ENCODE assay signal across 29 cellular contexts in the genomic region with DNA sequence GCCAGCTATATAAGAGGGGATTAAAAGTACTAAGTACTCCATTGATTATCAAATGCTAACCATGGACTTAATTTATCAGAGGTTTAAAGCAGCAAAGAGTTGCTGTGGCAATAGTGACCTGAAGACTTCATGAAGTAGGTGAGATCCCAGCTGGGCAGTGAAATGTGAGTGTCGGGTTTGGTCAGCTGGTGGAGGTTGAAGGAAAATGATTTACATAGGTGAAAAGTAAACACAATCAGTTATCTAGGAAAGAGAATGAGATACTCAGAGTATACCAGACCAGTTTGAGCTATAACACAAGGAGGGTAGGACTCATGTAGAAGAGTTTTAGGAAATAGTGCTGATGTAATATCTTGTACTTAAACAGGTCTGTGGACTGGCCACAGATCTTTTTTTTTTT. TPM values are rescaled to one million over a fixed set of nuclear protein-coding genes. Genes with fewer than 3 reads are reported as not detected.
DNase-seq lines count a peak whose midpoint lies in the region; ATAC-seq, FAIRE-seq and TF ChIP-seq lines count a peak whose summit lies in the region.
"Had no signal": no experiment of that assay in that cellular context is flagged by ENCODE, and none has a peak within 500 bp of the region (broad histone marks: within the 10 kb centered on the region; RNA-seq: fewer than 3 reads in every experiment).

No MANE protein-coding gene starts in this region.

- DNase-seq in HepG2 (ENCODE audit: low spot score) = peak; percentile 20
- no peak for DNase-seq in right lobe of liver
- DNase-seq in NCI-H146 (lab: John Stamatoyannopoulos, UW) = peak; percentile 4
- DNase-seq in WTC11 (ENCODE audit: low spot score) = no peak
- no peak for DNase-seq in progenitor cell of endocrine pancreas (ENCODE audit: low spot score, unreplicated experiment)
- DNase-seq in stimulated activated effector memory CD8-positive, alpha-beta T cell treated with anti-CD3 and anti-CD28 coated beads, Interleukin-12 subunit alpha, Interleukin-12 subunit beta, amount 100 ng/mL, for 72 hours (ENCODE audit: low spot score in 2 of 2) = no peak
- DNase-seq: CD4-positive, CD25-positive, alpha-beta regulatory T cell; DMS79 treated with DMSO at 0.1 percent for 48 hours; H9; NCI-H1048; NCI-H187; NCI-H2081 treated with DMSO at 0.1 percent for 48 hours; NCI-H2171; NCI-H226; NCI-H524; NCI-H82; SIG-M5; SW 1271 had no signal

- no peak overlapping the region for H2AFZ ChIP-seq in HepG2 (ENCODE audit: low read length)
- H2AFZ ChIP-seq: GM23338 had no signal

- ATAC-seq in HepG2 (peak; percentile 35; the same call in 1 of the 3 replicates), right lobe of liver (no peak), WTC11 (no peak), GM19324 (IDR thresholded peaks at IDR 0.05; ENCODE audit: low FRiP score, unreplicated experiment) (no peak), GM19467 (IDR thresholded peaks at IDR 0.05; ENCODE audit: unreplicated experiment) (no peak)
- ATAC-seq in stimulated activated effector memory CD8-positive, alpha-beta T cell treated with anti-CD3 and anti-CD28 coated beads, Interleukin-12 subunit alpha, Interleukin-12 subunit beta, amount 100 ng/mL, for 72 hours = no peak
- ATAC-seq: GM23338, Panc1 had no signal

- POLR2A ChIA-PET in HepG2 (lab: Yijun Ruan, JAX) = interaction anchor here (0.5 to 0.6 kb wide), 2 partner anchors 436 to 1425 kb away, joined by 3 to 5 read pairs; a partner anchor contains a TSS
- POLR2A ChIA-PET in WTC11 (lab: Charles Lee) = no interaction called here

- H3K4me1 Mint-ChIP-seq in WTC11 (peaks cover 10% of the 10 kb centered on the region), progenitor cell of endocrine pancreas (ENCODE audit: low read depth) (peaks cover 20% of the 10 kb centered on the region)
- H3K4me1 Mint-ChIP-seq in stimulated activated effector memory CD8-positive, alpha-beta T cell treated with anti-CD3 and anti-CD28 coated beads, Interleukin-12 subunit alpha, Interleukin-12 subunit beta, amount 100 ng/mL, for 72 hours = peaks cover 5% of the 10 kb centered on the region

- H3K27ac Mint-ChIP-seq in WTC11 (peak overlapping the region; percentile 4), progenitor cell of endocrine pancreas (peak overlapping the region; percentile 14)
- no peak overlapping the region for H3K27ac Mint-ChIP-seq in stimulated activated effector memory CD8-positive, alpha-beta T cell treated with anti-CD3 and anti-CD28 coated beads, Interleukin-12 subunit alpha, Interleukin-12 subunit beta, amount 100 ng/mL, for 72 hours
- H3K27ac Mint-ChIP-seq: CD4-positive, CD25-positive, alpha-beta regulatory T cell; GM23338; T-helper 1 cell treated with Interleukin-12 subunit alpha and Interleukin-12 subunit beta and Interleukin-4 antibody, amounts not matched to agents 30 μg/mL and 1 μg/mL, for 36 hours had no signal

- WGBS in HepG2 (ENCODE audit: low lambda C conversion rate) = 43% methylated on average over 1 of the region's 1 CpG
- 71% methylated on average over 1 of the region's 1 CpG for WGBS in right lobe of liver (ENCODE audit: insufficient coverage, low coverage, low lambda C conversion rate, missing lambda C conversion rate)

- no peak overlapping the region for H3K9ac ChIP-seq in HepG2 (ENCODE audit: insufficient read depth, low read depth, low read length)
- H3K9ac ChIP-seq: BLaER1 had no signal

- H3K9me3 Mint-ChIP-seq in WTC11 = no peaks in the 10 kb centered on the region
- no peaks in the 10 kb centered on the region for H3K9me3 Mint-ChIP-seq in progenitor cell of endocrine pancreas (ENCODE audit: low read depth)
- H3K9me3 Mint-ChIP-seq in stimulated activated effector memory CD8-positive, alpha-beta T cell treated with anti-CD3 and anti-CD28 coated beads, Interleukin-12 subunit alpha, Interleukin-12 subunit beta, amount 100 ng/mL, for 72 hours = no peaks in the 10 kb centered on the region
- H3K9me3 Mint-ChIP-seq: CD4-positive, CD25-positive, alpha-beta regulatory T cell; GM23338; H9; IgD-negative memory B cell; T-helper 1 cell treated with Interleukin-12 subunit alpha and Interleukin-12 subunit beta and Interleukin-4 antibody, amounts not matched to agents 30 μg/mL and 1 μg/mL, for 36 hours had no signal

- H3K4me3 Mint-ChIP-seq in WTC11 (no peak overlapping the region), progenitor cell of endocrine pancreas (ENCODE audit: low read depth) (no peak overlapping the region)
- no peak overlapping the region for H3K4me3 Mint-ChIP-seq in stimulated activated effector memory CD8-positive, alpha-beta T cell treated with anti-CD3 and anti-CD28 coated beads, Interleukin-12 subunit alpha, Interleukin-12 subunit beta, amount 100 ng/mL, for 72 hours
- H3K4me3 Mint-ChIP-seq: CD4-positive, CD25-positive, alpha-beta regulatory T cell; GM23338; H9; IgD-negative memory B cell; T-helper 1 cell treated with Interleukin-12 subunit alpha and Interleukin-12 subunit beta and Interleukin-4 antibody, amounts not matched to agents 30 μg/mL and 1 μg/mL, for 36 hours had no signal

- H3K36me3 ChIP-seq in HepG2 (replicated peaks in 1 of 2; ENCODE audit: control insufficient read depth in 1 of 2, insufficient read depth in 2 of 2, low read length in 2 of 2) = no peaks in the 10 kb centered on the region
- no peaks in the 10 kb centered on the region for H3K36me3 ChIP-seq in right lobe of liver

- no peak overlapping the region for H3K27ac ChIP-seq in HepG2 (ENCODE audit: extremely low read length, insufficient read depth, low read length)
- no peak overlapping the region for H3K27ac ChIP-seq in right lobe of liver
- H3K27ac ChIP-seq: BLaER1, RWPE1, SK-N-MC had no signal

- no TSS peak for BruUV-seq in HepG2 (replicated peaks; lab: Mats Ljungman, UMichigan)

- H3K9me3 ChIP-seq in HepG2 (ENCODE audit: low read length) = no peaks in the 10 kb centered on the region
- H3K9me3 ChIP-seq in right lobe of liver = no peaks in the 10 kb centered on the region
- H3K9me3 ChIP-seq: BLaER1 had no signal

- no peak for TF ChIP-seq RAD21 in HepG2 (CRISPR knock-in tag; IDR thresholded peaks at IDR 0.05)

- H3K4me1 ChIP-seq in HepG2 (ENCODE audit: insufficient read depth, low read length) = peaks cover 44% of the 10 kb centered on the region
- H3K4me1 ChIP-seq in right lobe of liver = peaks cover 0 to 8% (median 0%) of the 10 kb centered on the region in 4 donors

- H3K36me3 Mint-ChIP-seq in WTC11 = peaks cover 18% of the 10 kb centered on the region
- peaks cover 14% of the 10 kb centered on the region for H3K36me3 Mint-ChIP-seq in progenitor cell of endocrine pancreas (ENCODE audit: insufficient read depth)
- peaks cover 62% of the 10 kb centered on the region for H3K36me3 Mint-ChIP-seq in stimulated activated effector memory CD8-positive, alpha-beta T cell treated with anti-CD3 and anti-CD28 coated beads, Interleukin-12 subunit alpha, Interleukin-12 subunit beta, amount 100 ng/mL, for 72 hours

- no peaks in the 10 kb centered on the region for H3K27me3 Mint-ChIP-seq in WTC11 (ENCODE audit: low read depth)
- no peaks in the 10 kb centered on the region for H3K27me3 Mint-ChIP-seq in progenitor cell of endocrine pancreas
- H3K27me3 Mint-ChIP-seq: CD4-positive, CD25-positive, alpha-beta regulatory T cell; IgD-negative memory B cell had no signal

- intact Hi-C loops in HepG2 (cut with micrococcal nuclease; ENCODE audit: unreplicated experiment) (no loop called here), right lobe of liver (cut with DNase I) (no loop called here)

- TF ChIP-seq CTCF in HepG2 (CRISPR knock-in tag; IDR thresholded peaks at IDR 0.05) (no peak), right lobe of liver (IDR thresholded peaks at IDR 0.05) (no peak), WTC11 (IDR thresholded peaks at IDR 0.05) (no peak), progenitor cell of endocrine pancreas (IDR thresholded peaks at IDR 0.05; ENCODE audit: unreplicated experiment) (no peak)

- no peak for FAIRE-seq in HepG2 (lab: Jason Lieb, UNC)
- FAIRE-seq: A204.1, HTR-8/SVneo had no signal

- TF ChIP-seq POLR2A in HepG2 (IDR thresholded peaks at IDR 0.05; ENCODE audit: insufficient read depth in 1 of 2, low read depth in 2 of 2, low read length in 2 of 2) (no peak), right lobe of liver (IDR thresholded peaks at IDR 0.05) (no peak)

- peak overlapping the region; percentile 45; the same call in 1 of the 2 replicates for H3K4me2 ChIP-seq in HepG2 (ENCODE audit: low read depth, low read length)
- H3K4me2 ChIP-seq: BLaER1, GM23338 had no signal

- CTCF ChIA-PET in HepG2 (lab: Yijun Ruan, JAX; ENCODE audit: low intra/inter-chr PET ratio, low total read pairs) = no interaction called here
- CTCF ChIA-PET in WTC11 (lab: Charles Lee) = interaction anchor here (0.7 to 4.3 kb wide), 3 partner anchors 41 to 159 kb away, joined by 3 to 26 read pairs (median 4); no protein-coding TSS in a partner anchor

- H4K20me1 ChIP-seq in HepG2 (ENCODE audit: insufficient read depth, low read length) = no peaks in the 10 kb centered on the region

- H3K27me3 ChIP-seq in HepG2 (ENCODE audit: control insufficient read depth in 1 of 2, insufficient read depth in 2 of 2, low read length in 2 of 2) = no peaks in the 10 kb centered on the region
- no peaks in the 10 kb centered on the region for H3K27me3 ChIP-seq in right lobe of liver
- H3K27me3 ChIP-seq: BLaER1 had no signal

- no peak overlapping the region for H3K4me3 ChIP-seq in HepG2 (replicated peaks in 1 of 3; ENCODE audit: insufficient read depth in 1 of 3, low read depth in 2 of 3, low read length in 3 of 3)
- no peak overlapping the region for H3K4me3 ChIP-seq in right lobe of liver
- H3K4me3 ChIP-seq: BLaER1, GM23338, SK-N-MC had no signal

- no peaks in the 10 kb centered on the region for H3K79me2 ChIP-seq in HepG2 (ENCODE audit: insufficient read depth, low read length)

- in situ Hi-C loops in HepG2 (cut with HindIII; ENCODE audit: extremely low pct_ligation_motif_present, low pct_unique_long_range_greater_than_20kb) = no loop called here

- no peak for TF ChIP-seq EP300 in HepG2 (IDR thresholded peaks at IDR 0.05; ENCODE audit: low read depth in 2 of 2, low read length in 2 of 2)
- TF ChIP-seq EP300 in HepG2 (CRISPR knock-in tag; IDR thresholded peaks at IDR 0.05; ENCODE audit: borderline replicate concordance) = no peak

RNA-seq across cellular contexts. Expression of a gene that starts 16.5 kb away (rescaled TPM):
- 112 and 179 TPM in 2 replicates for total RNA-seq in HepG2 (2016; rRNA removed; fragmentation: Illumina TruSeq; extraction: Trizol)
- 21.5 and 24.9 TPM in 2 replicates for total RNA-seq in HepG2 (2016; cell fraction: cytosol; rRNA removed; fragmentation: Illumina TruSeq; extraction: Trizol; ENCODE audit: low read depth)
- total RNA-seq in HepG2 (2016; cell fraction: insoluble cytoplasmic fraction; rRNA removed; fragmentation: Illumina TruSeq; extraction: Trizol) = 120 and 197 TPM in 2 replicates
- 48.5 and 56.0 TPM in 2 replicates for total RNA-seq in HepG2 (2016; cell fraction: membrane; rRNA removed; fragmentation: Illumina TruSeq; extraction: Trizol)
- 74.1 and 87.3 TPM in 2 replicates for total RNA-seq in HepG2 (2016; cell fraction: nucleus; rRNA removed; fragmentation: Illumina TruSeq; extraction: Trizol)
- polyA plus RNA-seq in HepG2 (2011; rRNA removed) = 42.5 and 45.7 TPM in 2 replicates
- 29.7 and 36.0 TPM in 2 replicates for polyA plus RNA-seq in HepG2 (2011; cell fraction: cytosol; rRNA removed)
- polyA plus RNA-seq in HepG2 (2011; cell fraction: nucleus; rRNA removed) = 27.8 and 32.3 TPM in 2 replicates
- 49.1 and 62.3 TPM in 2 replicates for polyA plus RNA-seq in HepG2 (2012)
- polyA plus RNA-seq in HepG2 (2016; cell fraction: cytosol; fragmentation: Illumina TruSeq; extraction: Trizol; ENCODE audit: low read depth) = 22.4 and 27.7 TPM in 2 replicates
- 149 and 155 TPM in 2 replicates for polyA plus RNA-seq in HepG2 (2016; cell fraction: insoluble cytoplasmic fraction; fragmentation: Illumina TruSeq; extraction: Trizol; ENCODE audit: low read depth)
- polyA plus RNA-seq in HepG2 (2016; cell fraction: membrane; fragmentation: Illumina TruSeq; extraction: Trizol; ENCODE audit: low read depth) = 36.1 and 39.4 TPM in 2 replicates
- 78.1 and 88.1 TPM in 2 replicates for polyA plus RNA-seq in HepG2 (2016; cell fraction: nucleus; fragmentation: Illumina TruSeq; extraction: Trizol; ENCODE audit: insufficient read depth, low read depth)
- polyA minus RNA-seq in HepG2 (2011; rRNA and poly(A)+ RNA removed; ENCODE audit: low replicate concordance) = 79.9 and 90.6 TPM in 2 replicates
- 46.8 and 48.9 TPM in 2 replicates for polyA minus RNA-seq in HepG2 (2011; cell fraction: cytosol; rRNA and poly(A)+ RNA removed)
- polyA minus RNA-seq in HepG2 (2011; cell fraction: nucleus; rRNA and poly(A)+ RNA removed) = 61.4 and 66.2 TPM in 2 replicates
- total RNA-seq in right lobe of liver = 10 to 100 TPM; 17.3 to 26.6 (median 20.0) TPM
- 90.3 to 95.7 TPM (median 90.9 TPM) in 3 replicates for total RNA-seq in WTC11 (2021)
- 42.9 and 43.6 TPM in 2 replicates for total RNA-seq in progenitor cell of endocrine pancreas

RNA-seq across cellular contexts. Expression of a gene that starts 43.9 kb away (rescaled TPM):
- total RNA-seq in HepG2 (2016; rRNA removed; fragmentation: Illumina TruSeq; extraction: Trizol) (20.1 and 20.4 TPM in 2 replicates), right lobe of liver (1 to 10 TPM; 2.6 to 9.5 (median 4.6) TPM), WTC11 (2021) (26.1 to 28.2 TPM (median 27.0 TPM) in 3 replicates), progenitor cell of endocrine pancreas (40.9 and 41.2 TPM in 2 replicates)
- 28.3 and 29.7 TPM in 2 replicates for total RNA-seq in HepG2 (2016; cell fraction: cytosol; rRNA removed; fragmentation: Illumina TruSeq; extraction: Trizol; ENCODE audit: low read depth)
- total RNA-seq in HepG2 (2016; cell fraction: insoluble cytoplasmic fraction; rRNA removed; fragmentation: Illumina TruSeq; extraction: Trizol) = 19.0 and 20.4 TPM in 2 replicates
- total RNA-seq in HepG2 (2016; cell fraction: membrane; rRNA removed; fragmentation: Illumina TruSeq; extraction: Trizol) = 41.0 and 48.0 TPM in 2 replicates
- total RNA-seq in HepG2 (2016; cell fraction: nucleus; rRNA removed; fragmentation: Illumina TruSeq; extraction: Trizol) = 14.5 and 16.7 TPM in 2 replicates
- 10.6 and 11.4 TPM in 2 replicates for polyA plus RNA-seq in HepG2 (2011; rRNA removed)
- polyA plus RNA-seq in HepG2 (2011; cell fraction: cytosol; rRNA removed) = 4.6 and 8.2 TPM in 2 replicates
- 8.9 and 9.8 TPM in 2 replicates for polyA plus RNA-seq in HepG2 (2011; cell fraction: nucleus; rRNA removed)
- 12.2 and 12.6 TPM in 2 replicates for polyA plus RNA-seq in HepG2 (2012)
- 21.3 and 23.2 TPM in 2 replicates for polyA plus RNA-seq in HepG2 (2016; cell fraction: cytosol; fragmentation: Illumina TruSeq; extraction: Trizol; ENCODE audit: low read depth)
- 18.6 and 19.5 TPM in 2 replicates for polyA plus RNA-seq in HepG2 (2016; cell fraction: insoluble cytoplasmic fraction; fragmentation: Illumina TruSeq; extraction: Trizol; ENCODE audit: low read depth)
- polyA plus RNA-seq in HepG2 (2016; cell fraction: membrane; fragmentation: Illumina TruSeq; extraction: Trizol; ENCODE audit: low read depth) = 34.5 and 36.1 TPM in 2 replicates
- 20.5 and 22.4 TPM in 2 replicates for polyA plus RNA-seq in HepG2 (2016; cell fraction: nucleus; fragmentation: Illumina TruSeq; extraction: Trizol; ENCODE audit: insufficient read depth, low read depth)
- polyA minus RNA-seq in HepG2 (2011; rRNA and poly(A)+ RNA removed; ENCODE audit: low replicate concordance) = 4.1 and 10.7 TPM in 2 replicates
- 6.2 and 12.2 TPM in 2 replicates for polyA minus RNA-seq in HepG2 (2011; cell fraction: cytosol; rRNA and poly(A)+ RNA removed)
- polyA minus RNA-seq in HepG2 (2011; cell fraction: nucleus; rRNA and poly(A)+ RNA removed) = 17.4 and 17.5 TPM in 2 replicates

Comparison
In these comparisons a context has a peak if more than half of its experiments do, and no peak if none do; other contexts are left out.
1. DNase-seq: peak in HepG2 (single experiment) and NCI-H146 (single experiment); none in right lobe of liver (0 of 3), WTC11 (single experiment), progenitor cell of endocrine pancreas (single experiment) and stimulated activated effector memory CD8-positive, alpha-beta T cell treated with anti-CD3 and anti-CD28 coated beads, Interleukin-12 subunit alpha, Interleukin-12 subunit beta, amount 100 ng/mL, for 72 hours (0 of 2).